20 cellular contexts compared by ENCODE assay signal in the genomic region with DNA sequence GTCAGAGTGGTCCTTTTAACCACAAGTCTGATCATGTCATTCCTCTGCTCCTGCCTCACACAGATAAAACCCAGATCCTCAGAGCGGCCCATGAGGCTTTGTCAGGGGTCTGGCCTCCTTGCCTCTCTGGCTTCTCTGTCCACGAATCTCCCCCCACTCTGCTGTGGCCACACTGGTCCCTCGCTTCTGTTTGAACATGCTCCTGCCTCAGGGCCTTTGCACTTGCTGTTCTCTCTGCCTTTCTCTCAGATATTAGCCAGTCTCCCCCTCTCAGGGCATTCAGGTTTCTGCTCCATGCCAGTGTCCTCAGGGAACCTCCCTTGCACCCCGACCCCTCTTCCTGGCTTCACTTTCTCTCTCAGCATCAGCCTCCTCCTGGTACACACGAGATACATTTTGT.
"Had no signal": no experiment of that assay in that cellular context is flagged by ENCODE, and none has a peak within 500 bp of the region (broad histone marks: within the 10 kb centered on the region; RNA-seq: fewer than 3 reads in every experiment).

No MANE protein-coding gene starts in this region.

- H3K4me1 ChIP-seq: breast epithelium, SJSA1 had no signal

- H3K4me3 Mint-ChIP-seq: activated B cell treated with CpG ODN at 0.5 μM for 24 hours; activated CD4-positive, alpha-beta memory T cell treated with anti-CD3 and anti-CD28 coated beads, Interleukin-2, amount 10 ng/mL, durations not matched to agents 7 days and 5 days; activated naive CD8-positive, alpha-beta T cell treated with anti-CD3 and anti-CD28 coated beads, Interleukin-2, amount 10 ng/mL, durations not matched to agents 7 days and 5 days; T-helper 1 cell treated with Interleukin-12 subunit alpha and Interleukin-12 subunit beta and Interleukin-4 antibody, amounts not matched to agents 30 μg/mL and 1 μg/mL, for 36 hours had no signal

- ATAC-seq: Right ventricle myocardium inferior had no signal

- H3K4me1 Mint-ChIP-seq: activated B cell treated with CpG ODN at 0.5 μM for 24 hours; activated CD4-positive, alpha-beta memory T cell treated with anti-CD3 and anti-CD28 coated beads, Interleukin-2, amount 10 ng/mL, durations not matched to agents 7 days and 5 days; activated naive CD8-positive, alpha-beta T cell treated with anti-CD3 and anti-CD28 coated beads, Interleukin-2, amount 10 ng/mL, durations not matched to agents 7 days and 5 days had no signal

- H3K9ac ChIP-seq: KMS-11 had no signal

- H3K36me3 ChIP-seq: adrenal gland, breast epithelium, SJSA1 had no signal

- H3K27me3 ChIP-seq: adrenal gland, breast epithelium had no signal

- H3K9me3 ChIP-seq: adrenal gland, breast epithelium, SJSA1 had no signal

- H3K36me3 Mint-ChIP-seq: activated naive CD8-positive, alpha-beta T cell treated with anti-CD3 and anti-CD28 coated beads, Interleukin-2, amount 10 ng/mL, durations not matched to agents 7 days and 5 days had no signal

- H3K9me3 Mint-ChIP-seq: activated B cell treated with CpG ODN at 0.5 μM for 24 hours; activated CD4-positive, alpha-beta memory T cell treated with anti-CD3 and anti-CD28 coated beads, Interleukin-2, amount 10 ng/mL, durations not matched to agents 7 days and 5 days; activated naive CD8-positive, alpha-beta T cell treated with anti-CD3 and anti-CD28 coated beads, Interleukin-2, amount 10 ng/mL, durations not matched to agents 7 days and 5 days; T-helper 1 cell treated with Interleukin-12 subunit alpha and Interleukin-12 subunit beta and Interleukin-4 antibody, amounts not matched to agents 30 μg/mL and 1 μg/mL, for 36 hours had no signal

- H3K4me2 ChIP-seq: KMS-11 had no signal

- H3K27ac Mint-ChIP-seq: activated B cell treated with CpG ODN at 0.5 μM for 24 hours; activated CD4-positive, alpha-beta memory T cell treated with anti-CD3 and anti-CD28 coated beads, Interleukin-2, amount 10 ng/mL, durations not matched to agents 7 days and 5 days; activated naive CD8-positive, alpha-beta T cell treated with anti-CD3 and anti-CD28 coated beads, Interleukin-2, amount 10 ng/mL, durations not matched to agents 7 days and 5 days; T-helper 1 cell treated with Interleukin-12 subunit alpha and Interleukin-12 subunit beta and Interleukin-4 antibody, amounts not matched to agents 30 μg/mL and 1 μg/mL, for 36 hours had no signal

- DNase-seq: activated B cell treated with CpG ODN at 0.5 μM for 24 hours; activated CD4-positive, alpha-beta memory T cell treated with anti-CD3 and anti-CD28 coated beads, Interleukin-2, amount 10 ng/mL, durations not matched to agents 7 days and 5 days; activated CD4-positive, alpha-beta T cell treated with anti-CD3 and anti-CD28 coated beads, Interleukin-2, amount 50 U/mL, for 1 hour; activated naive CD4-positive, alpha-beta T cell treated with anti-CD3 and anti-CD28 coated beads, Interleukin-2, amount 50 U/mL, for 16 hours; activated naive CD8-positive, alpha-beta T cell treated with anti-CD3 and anti-CD28 coated beads, Interleukin-2, amount 10 ng/mL, durations not matched to agents 7 days and 5 days; adrenal gland; anterior cingulate cortex; caudate nucleus; NCI-H1092; NCI-H1417; NCI-H1930; NCI-H2171; NCI-H2227 treated with DMSO at 0.1 percent for 48 hours; NCI-H526 treated with DMSO at 0.1 percent for 48 hours; NCI-H82 had no signal

- H3K4me3 ChIP-seq: adrenal gland, breast epithelium, SJSA1 had no signal

- H3K27ac ChIP-seq: adrenal gland, breast epithelium, KMS-11, SJSA1 had no signal
